Comparison of ENCODE assay signal across 24 cellular contexts in the genomic region with DNA sequence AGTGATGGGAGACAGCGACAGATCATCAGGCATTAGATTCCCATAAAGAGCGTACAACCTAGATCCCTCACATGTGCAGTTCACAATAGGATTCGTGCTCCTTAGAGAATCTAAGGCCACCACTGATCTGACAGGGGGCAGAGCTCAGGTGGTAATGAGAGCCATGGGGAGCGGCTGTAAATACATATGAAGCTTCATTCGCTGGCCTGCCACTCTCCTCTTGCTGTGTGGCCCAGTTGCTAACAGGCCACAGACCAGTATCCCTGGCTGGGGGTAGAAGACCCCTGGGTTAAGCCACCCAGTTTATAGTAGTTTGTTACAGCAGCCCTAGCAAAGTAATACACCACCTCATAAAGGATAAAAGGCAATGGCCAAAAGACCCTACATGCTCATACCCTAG. TPM values are rescaled to one million over a fixed set of nuclear protein-coding genes. Genes with fewer than 3 reads are reported as not detected.
A peak's percentile ranks its signal among the peaks of the same experiment; 100 is the strongest.
DNase-seq lines count a peak whose midpoint lies in the region; ATAC-seq, FAIRE-seq and TF ChIP-seq lines count a peak whose summit lies in the region.
"Had no signal": no experiment of that assay in that cellular context is flagged by ENCODE, and none has a peak within 500 bp of the region (broad histone marks: within the 10 kb centered on the region; RNA-seq: fewer than 3 reads in every experiment).

No MANE protein-coding gene starts in this region.

- H3K27me3 Mint-ChIP-seq in chondrocyte (ENCODE audit: low read depth) = no peaks in the 10 kb centered on the region
- no peaks in the 10 kb centered on the region for H3K27me3 Mint-ChIP-seq in stimulated activated memory B cell treated with anti-CD40 and anti-IgM and Interleukin-4, amounts not matched to agents 10 μg/mL and 1 μg/mL and 100 μg/mL, for 72 hours
- H3K27me3 Mint-ChIP-seq: CD4-positive, alpha-beta memory T cell had no signal

- H3K36me3 ChIP-seq in HEK293 (ENCODE audit: control insufficient read depth in 2 of 2, insufficient read depth in 1 of 2, low read length in 2 of 2) (no peaks in the 10 kb centered on the region), H7 (replicated peaks; ENCODE audit: control insufficient read depth, insufficient read depth, low read length) (no peaks in the 10 kb centered on the region)

- H3K9me3 Mint-ChIP-seq in chondrocyte (ENCODE audit: low read depth) = no peaks in the 10 kb centered on the region
- H3K9me3 Mint-ChIP-seq in stimulated activated memory B cell treated with anti-CD40 and anti-IgM and Interleukin-4, amounts not matched to agents 10 μg/mL and 1 μg/mL and 100 μg/mL, for 72 hours = no peaks in the 10 kb centered on the region
- H3K9me3 Mint-ChIP-seq: HFFc6 had no signal

- H3K27ac ChIP-seq in HEK293 (ENCODE audit: extremely low read depth, low read depth, low read length) = no peak overlapping the region
- H3K27ac ChIP-seq: A549 had no signal

- FAIRE-seq in GM12892 (lab: Jason Lieb, UNC) = peak; percentile 36
- FAIRE-seq: A549, GM19239, H1 had no signal

- CTCF ChIA-PET in HEK293 (lab: Yijun Ruan, JAX) = interaction anchor here (0.7 kb wide), 1 partner anchor 29 kb away, joined by 3 read pairs; no protein-coding TSS in a partner anchor

- POLR2A ChIA-PET in HEK293 (lab: Yijun Ruan, JAX) = no interaction called here

- TF ChIP-seq CTCF in HEK293 (tag by site-specific recombination; IDR thresholded peaks at IDR 0.05) = no peak
- no peak for TF ChIP-seq CTCF in chondrocyte (IDR thresholded peaks at IDR 0.05)

- TF ChIP-seq POLR2A in GM12892 (IDR thresholded peaks at IDR 0.05; ENCODE audit: low read depth, low read length) = no peak

- peak; percentile 13 for ATAC-seq in stimulated activated memory B cell treated with anti-CD40 and anti-IgM and Interleukin-4, amounts not matched to agents 10 μg/mL and 1 μg/mL and 100 μg/mL, for 72 hours
- no peak for ATAC-seq in GM21526 (IDR thresholded peaks at IDR 0.05; ENCODE audit: low FRiP score, unreplicated experiment)
- ATAC-seq: A549, HCT116 had no signal

- H3K27ac Mint-ChIP-seq in chondrocyte (ENCODE audit: unreplicated experiment) = peak overlapping the region; percentile 86
- no peak overlapping the region for H3K27ac Mint-ChIP-seq in stimulated activated memory B cell treated with anti-CD40 and anti-IgM and Interleukin-4, amounts not matched to agents 10 μg/mL and 1 μg/mL and 100 μg/mL, for 72 hours
- H3K27ac Mint-ChIP-seq: CD4-positive, alpha-beta memory T cell; H9; HFFc6 had no signal

- H3K4me3 Mint-ChIP-seq in chondrocyte (ENCODE audit: unreplicated experiment) = no peak overlapping the region
- no peak overlapping the region for H3K4me3 Mint-ChIP-seq in stimulated activated memory B cell treated with anti-CD40 and anti-IgM and Interleukin-4, amounts not matched to agents 10 μg/mL and 1 μg/mL and 100 μg/mL, for 72 hours
- H3K4me3 Mint-ChIP-seq: CD4-positive, alpha-beta memory T cell; H9; HFFc6 had no signal

- no peaks in the 10 kb centered on the region for H3K36me3 Mint-ChIP-seq in chondrocyte (ENCODE audit: low read depth)
- H3K36me3 Mint-ChIP-seq in stimulated activated memory B cell treated with anti-CD40 and anti-IgM and Interleukin-4, amounts not matched to agents 10 μg/mL and 1 μg/mL and 100 μg/mL, for 72 hours = no peaks in the 10 kb centered on the region
- H3K36me3 Mint-ChIP-seq: CD4-positive, alpha-beta memory T cell had no signal

- no peak for DNase-seq in GM12892 (ENCODE audit: insufficient read length)
- no peak for DNase-seq in chondrocyte (ENCODE audit: low spot score)
- DNase-seq in Ammon's horn (ENCODE audit: low spot score) = no peak
- no peak for DNase-seq in stimulated activated naive CD4-positive, alpha-beta T cell treated with Interleukin-2 at 50 U/mL for 16 hours (lab: John Stamatoyannopoulos, UW)
- DNase-seq in H7 = no peak
- DNase-seq: 8988T; ACHN; AML-193; C1 segment of cervical spinal cord; Calu3; CD4-positive, alpha-beta memory T cell; COR-L47; DMS53; DMS79 treated with DMSO at 0.1 percent for 48 hours; GF-D8; H9; HFFc6 had no signal

- H3K4me1 Mint-ChIP-seq in chondrocyte (ENCODE audit: low read depth) = peaks cover 83% of the 10 kb centered on the region
- H3K4me1 Mint-ChIP-seq in stimulated activated memory B cell treated with anti-CD40 and anti-IgM and Interleukin-4, amounts not matched to agents 10 μg/mL and 1 μg/mL and 100 μg/mL, for 72 hours = no peaks in the 10 kb centered on the region
- H3K4me1 Mint-ChIP-seq: CD4-positive, alpha-beta memory T cell had no signal

- no peaks in the 10 kb centered on the region for H3K27me3 ChIP-seq in H7 (ENCODE audit: control insufficient read depth, insufficient read depth, low read length)

- H3K4me3 ChIP-seq in HEK293 (ENCODE audit: low read depth, low read length) (no peak overlapping the region), H7 (ENCODE audit: insufficient read depth, low read depth, low read length) (no peak overlapping the region)
- H3K4me3 ChIP-seq: A549 had no signal

- no peaks in the 10 kb centered on the region for H3K9me3 ChIP-seq in HEK293 (ENCODE audit: control insufficient read depth, insufficient read depth, low read depth, low read length)
- H3K9me3 ChIP-seq: A549 had no signal

- H3K4me1 ChIP-seq in HEK293 (ENCODE audit: control insufficient read depth, insufficient read depth, low read length) = peaks cover 16% of the 10 kb centered on the region

TF ChIP-seq in HEK293, 187 proteins besides CTCF, POLR2A, EP300 and RAD21:
- TF ChIP-seq OVOL3 (tag by site-specific recombination; IDR thresholded peaks at IDR 0.05) (no peak), ZNF324 (tag by site-specific recombination; IDR thresholded peaks at IDR 0.05) (no peak), ZEB2 (tag by site-specific recombination; IDR thresholded peaks at IDR 0.05) (no peak), ZNF610 (tag by site-specific recombination; IDR thresholded peaks at IDR 0.05; ENCODE audit: borderline replicate concordance) (peak; percentile 100), ZNF549 (tag by site-specific recombination; IDR thresholded peaks at IDR 0.05) (peak; percentile 55; the same call in 1 of the 2 replicates), SP7 (tag by site-specific recombination; IDR thresholded peaks at IDR 0.05) (no peak), ZNF354C (tag by site-specific recombination; IDR thresholded peaks at IDR 0.05; ENCODE audit: borderline replicate concordance, low read depth) (no peak)

RNA-seq across cellular contexts. Expression of a gene that starts 30.3 kb away (rescaled TPM):
- polyA plus RNA-seq in GM12892 (2012; ENCODE audit: missing spikeins) = 12.2 TPM
- total RNA-seq in chondrocyte = 111 to 192 TPM (median 119 TPM) in 3 replicates
- total RNA-seq in H7 (2014; rRNA removed; shearing (Covaris generic)) = 33.4 and 33.9 TPM in 2 replicates
- polyA plus RNA-seq: CD4-positive, alpha-beta memory T cell had no signal
